In genomic region chr14:75452900-75453816, GRCh38 we compare ENCODE assay signal across 8 cellular contexts. TPM values are rescaled to one million over a fixed set of nuclear protein-coding genes. Genes with fewer than 3 reads are reported as not detected.
DNase-seq lines count a peak whose midpoint lies in the region; ATAC-seq, FAIRE-seq and TF ChIP-seq lines count a peak whose summit lies in the region.

No MANE protein-coding gene starts in this region.

- H3K27ac Mint-ChIP-seq in Calu3 (ENCODE audit: unreplicated experiment) (no peak overlapping the region), glutamatergic neuron (ENCODE audit: unreplicated experiment) (no peak overlapping the region)

- 0 out of 2 replicates have a peak, but pooled peaks cover 3% of the 10 kb centered on the region for H3F3A ChIP-seq in SU-DHL-6 (ENCODE audit: insufficient read depth)

- H2AFZ ChIP-seq in SU-DHL-6 (ENCODE audit: low read depth, low read length, severe bottlenecking): no peak overlapping the region

- H3K4me3 Mint-ChIP-seq in Calu3 (ENCODE audit: low read depth, unreplicated experiment) (peak overlapping the region; percentile 17), glutamatergic neuron (ENCODE audit: unreplicated experiment) (no peak overlapping the region)

- in situ Hi-C loops in G401 (cut with HindIII; ENCODE audit: low sequenced_read_pairs): no loop called here

- CTCF ChIA-PET in Calu3 (lab: Charles Lee): interaction anchor here (0.8 kb wide), 1 partner anchor 108 kb away, joined by 4 read pairs; no protein-coding TSS in a partner anchor

- H3K27ac ChIP-seq in SU-DHL-6 (ENCODE audit: low read depth, low read length): peak overlapping the region; percentile 53
- H3K27ac ChIP-seq in pancreas: peak overlapping the region; percentile 20 to 63 (median 52)

- intact Hi-C loops in Calu3 (cut with micrococcal nuclease; ENCODE audit: unreplicated experiment) (no loop called here), pancreas (cut with DNase I) (no loop called here)

- DNase-seq in Calu3 (peak; percentile 57), glutamatergic neuron (peak; percentile 31), pancreas (peak in 4 of 6 donors; percentile 50 to 70 (median 63)), G401 (ENCODE audit: low spot score) (no peak), HT-29 (ENCODE audit: low spot score) (no peak), NCI-H524 (lab: John Stamatoyannopoulos, UW) (no peak), KG1 (lab: John Stamatoyannopoulos, UW) (no peak)

- peaks cover 49 to 81% (median 67%) of the 10 kb centered on the region in 3 donors for H3K4me1 ChIP-seq in pancreas

- no peaks in the 10 kb centered on the region for H3K9me3 ChIP-seq in SU-DHL-6 (ENCODE audit: insufficient read depth, low read length)
- no peaks in the 10 kb centered on the region for H3K9me3 ChIP-seq in pancreas

- H3K27me3 Mint-ChIP-seq in Calu3 (ENCODE audit: unreplicated experiment) (no peaks in the 10 kb centered on the region), glutamatergic neuron (ENCODE audit: unreplicated experiment) (peaks cover 13% of the 10 kb centered on the region)

- peaks cover 65% of the 10 kb centered on the region for H3K4me1 Mint-ChIP-seq in Calu3 (ENCODE audit: low read depth, unreplicated experiment)
- no peaks in the 10 kb centered on the region for H3K4me1 Mint-ChIP-seq in glutamatergic neuron (ENCODE audit: low read depth, unreplicated experiment)

- peaks cover 23% of the 10 kb centered on the region for H3K36me3 Mint-ChIP-seq in Calu3 (ENCODE audit: insufficient read depth, unreplicated experiment)
- H3K36me3 Mint-ChIP-seq in glutamatergic neuron (ENCODE audit: unreplicated experiment): peaks cover 5% of the 10 kb centered on the region

- H3K4me3 ChIP-seq in SU-DHL-6 (ENCODE audit: insufficient read depth, low read length, poor library complexity, severe bottlenecking) (no peak overlapping the region), pancreas (no peak overlapping the region)

- no peak for TF ChIP-seq CTCF in Calu3 (IDR thresholded peaks at IDR 0.05; ENCODE audit: unreplicated experiment)
- no peak for TF ChIP-seq CTCF in SU-DHL-6 (IDR thresholded peaks at IDR 0.05; ENCODE audit: insufficient read depth, low read length, poor library complexity, severe bottlenecking)
- TF ChIP-seq CTCF in glutamatergic neuron (IDR thresholded peaks at IDR 0.05; ENCODE audit: partially characterized antibody, unreplicated experiment): no peak
- no peak for TF ChIP-seq CTCF in pancreas (IDR thresholded peaks at IDR 0.05)

- peak; percentile 9 to 19 (median 14) for ATAC-seq in pancreas

- no peaks in the 10 kb centered on the region for H3K9me2 ChIP-seq in SU-DHL-6 (replicated peaks; ENCODE audit: insufficient read depth, low read length)

- no peaks in the 10 kb centered on the region for H4K20me1 ChIP-seq in SU-DHL-6 (ENCODE audit: low read depth, low read length)

- WGBS in pancreas, 2 donors: 58 to 61% methylated on average over 14 of the region's 14 CpGs

- H3K36me3 ChIP-seq in SU-DHL-6 (ENCODE audit: low read length) (peaks cover 2% of the 10 kb centered on the region; the same call in 1 of the 2 replicates), pancreas (no peaks in the 10 kb centered on the region)

- H3K4me2 ChIP-seq in SU-DHL-6 (ENCODE audit: low read depth, low read length, poor library complexity, severe bottlenecking): no peak overlapping the region

- BruUV-seq in Calu3 (replicated peaks; lab: Mats Ljungman, UMichigan): no TSS peak

- 0 out of 2 replicates have a peak overlapping the region, but pooled peaks have one; percentile 8 for H3K9ac ChIP-seq in SU-DHL-6 (ENCODE audit: low read length)

- no peaks in the 10 kb centered on the region for H3K9me3 Mint-ChIP-seq in Calu3 (ENCODE audit: low read depth, unreplicated experiment)
- peaks cover 8% of the 10 kb centered on the region for H3K9me3 Mint-ChIP-seq in glutamatergic neuron (ENCODE audit: unreplicated experiment)

- peaks cover 87% of the 10 kb centered on the region for H3K79me2 ChIP-seq in SU-DHL-6 (ENCODE audit: insufficient read depth, low read length)

- H3K27me3 ChIP-seq in SU-DHL-6 (ENCODE audit: low read length) (no peaks in the 10 kb centered on the region), pancreas (no peaks in the 10 kb centered on the region)

- FAIRE-seq in pancreas (lab: Jason Lieb, UNC): no peak

RNA-seq across cellular contexts. Expression of gene JDP2, which starts 25.3 kb away (rescaled TPM):
- total RNA-seq in Calu3 (2022): 18.8 and 24.1 TPM in 2 replicates
- 5.7 TPM for total RNA-seq in glutamatergic neuron (ENCODE audit: unreplicated experiment)
- 10 to 100 TPM in 3 of 6 donors, 1 to 10 TPM in 3; 6.6 to 25.8 (median 9.7) TPM for total RNA-seq in pancreas
- 10 to 100 TPM; 12.5 to 13.1 TPM for polyA plus RNA-seq in pancreas
- total RNA-seq in G401 (2014; rRNA removed; shearing (Covaris generic)): 37.4 and 40.7 TPM in 2 replicates
- total RNA-seq in HT-29 (2014; rRNA removed; shearing (Covaris generic)): 15.5 and 16.0 TPM in 2 replicates

Comparison
In these comparisons a context has a peak if more than half of its experiments do, and no peak if none do; other contexts are left out.
1. DNase-seq: peak in Calu3 (single experiment), glutamatergic neuron (single experiment) and pancreas (4 of 6); none in G401 (single experiment), HT-29 (single experiment), NCI-H524 (0 of 2) and KG1 (single experiment).